31 cellular contexts compared by ENCODE assay signal in the genomic region with DNA sequence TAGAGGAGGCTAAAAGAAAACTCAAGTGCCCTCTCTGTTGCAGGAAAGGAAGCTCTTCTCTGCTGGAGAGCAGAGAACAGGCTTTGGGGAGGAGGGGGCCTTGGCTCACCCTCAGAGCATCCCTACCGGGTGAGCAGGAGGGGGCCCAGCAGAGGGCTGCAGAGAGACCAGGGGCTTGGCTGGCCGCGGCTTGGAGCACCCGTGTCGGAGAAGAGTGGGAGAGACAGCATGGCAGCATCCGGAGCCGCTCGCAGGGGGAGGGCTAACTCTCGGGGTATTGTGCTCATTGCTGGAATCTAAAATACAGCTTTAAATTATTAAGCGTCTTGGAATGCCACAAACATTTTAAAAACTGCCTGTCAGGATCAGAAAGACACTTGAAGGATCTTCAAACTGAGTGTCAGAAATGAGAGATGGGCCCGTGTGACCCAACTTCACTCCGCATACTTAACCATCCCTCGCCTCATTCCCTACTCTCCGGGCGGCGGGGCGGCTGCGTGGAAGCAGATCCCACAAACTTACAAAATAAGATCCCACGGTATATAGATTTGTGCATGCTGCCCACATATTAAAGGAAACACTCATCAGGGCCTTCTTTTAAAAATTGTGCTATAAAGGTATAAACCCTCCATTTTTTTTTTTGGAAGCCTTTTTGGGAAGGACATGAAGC.
"Had no signal": no experiment of that assay in that cellular context is flagged by ENCODE, and none has a peak within 500 bp of the region (broad histone marks: within the 10 kb centered on the region; RNA-seq: fewer than 3 reads in every experiment).

No MANE protein-coding gene starts in this region.

- H3K4me3 Mint-ChIP-seq: activated CD4-positive, alpha-beta memory T cell treated with anti-CD3 and anti-CD28 coated beads, Interleukin-2, amount 10 ng/mL, durations not matched to agents 7 days and 5 days; activated CD4-positive, alpha-beta T cell treated with anti-CD3 and anti-CD28 coated beads, Interleukin-2, amount 10 ng/mL, durations not matched to agents 7 days and 5 days; activated naive CD8-positive, alpha-beta T cell; activated T-cell treated with anti-CD3 and anti-CD28 coated beads, Interleukin-2, amount 50 U/mL, for 24 hours; activated T-cell treated with anti-CD3 and anti-CD28 coated beads, Interleukin-2, amount 50 U/mL, for 72 hours; central memory CD8-positive, alpha-beta T cell; dendritic cell treated with granulocyte-macrophage colony-stimulating factor and Interleukin-4, amounts not matched to agents 40 ng/mL and 50 ng/mL, for 4 days; endodermal cell; T-cell; T-helper 1 cell treated with Interleukin-12 subunit alpha and Interleukin-12 subunit beta and Interleukin-4 antibody, amounts not matched to agents 30 μg/mL and 1 μg/mL, for 36 hours; T-helper 2 cell treated with Interferon-gamma antibody and Interleukin-4, amounts not matched to agents 5 μg/mL and 100 μg/mL, for 36 hours had no signal

- H3K27me3 Mint-ChIP-seq: activated CD4-positive, alpha-beta memory T cell treated with anti-CD3 and anti-CD28 coated beads, Interleukin-2, amount 10 ng/mL, durations not matched to agents 7 days and 5 days; activated CD4-positive, alpha-beta T cell treated with anti-CD3 and anti-CD28 coated beads, Interleukin-2, amount 10 ng/mL, durations not matched to agents 7 days and 5 days; activated naive CD8-positive, alpha-beta T cell; activated T-cell treated with anti-CD3 and anti-CD28 coated beads, Interleukin-2, amount 50 U/mL, for 24 hours; central memory CD8-positive, alpha-beta T cell; dendritic cell treated with granulocyte-macrophage colony-stimulating factor and Interleukin-4, amounts not matched to agents 40 ng/mL and 50 ng/mL, for 4 days; T-cell had no signal

- H3K27ac Mint-ChIP-seq: activated CD4-positive, alpha-beta memory T cell treated with anti-CD3 and anti-CD28 coated beads, Interleukin-2, amount 10 ng/mL, durations not matched to agents 7 days and 5 days; activated CD4-positive, alpha-beta T cell treated with anti-CD3 and anti-CD28 coated beads, Interleukin-2, amount 10 ng/mL, durations not matched to agents 7 days and 5 days; activated naive CD8-positive, alpha-beta T cell; activated T-cell treated with anti-CD3 and anti-CD28 coated beads, Interleukin-2, amount 50 U/mL, for 24 hours; activated T-cell treated with anti-CD3 and anti-CD28 coated beads, Interleukin-2, amount 50 U/mL, for 72 hours; dendritic cell treated with granulocyte-macrophage colony-stimulating factor and Interleukin-4, amounts not matched to agents 40 ng/mL and 50 ng/mL, for 4 days; endodermal cell; T-cell; T-helper 1 cell treated with Interleukin-12 subunit alpha and Interleukin-12 subunit beta and Interleukin-4 antibody, amounts not matched to agents 30 μg/mL and 1 μg/mL, for 36 hours; T-helper 2 cell treated with Interferon-gamma antibody and Interleukin-4, amounts not matched to agents 5 μg/mL and 100 μg/mL, for 36 hours had no signal

- ATAC-seq: esophagus mucosa, T-cell had no signal

- H3K27me3 ChIP-seq: brain microvascular endothelial cell, dorsolateral prefrontal cortex had no signal

- H3K27ac ChIP-seq: brain microvascular endothelial cell, coronary artery, WERI-Rb-1 had no signal

- DNase-seq: activated CD4-positive, alpha-beta memory T cell treated with anti-CD3 and anti-CD28 coated beads, Interleukin-2, amount 10 ng/mL, durations not matched to agents 7 days and 5 days; activated CD4-positive, alpha-beta T cell treated with anti-CD3 and anti-CD28 coated beads for 1 hour; activated CD4-positive, alpha-beta T cell treated with anti-CD3 and anti-CD28 coated beads for 4 hours; activated CD4-positive, alpha-beta T cell treated with anti-CD3 and anti-CD28 coated beads, Interleukin-2, amount 10 ng/mL, durations not matched to agents 7 days and 5 days; activated CD4-positive, alpha-beta T cell treated with anti-CD3 and anti-CD28 coated beads, Interleukin-2, amount 50 U/mL, for 4 hours; activated CD4-positive, CD25-positive, alpha-beta regulatory T cell; activated CD8-positive, alpha-beta memory T cell treated with anti-CD3 and anti-CD28 coated beads, Interleukin-2, amount 50 U/mL, for 48 hours; activated gamma-delta T cell; activated naive CD4-positive, alpha-beta T cell; activated naive CD4-positive, alpha-beta T cell treated with anti-CD3 and anti-CD28 coated beads, Interleukin-2, amount 50 U/mL, for 16 hours; activated T-cell treated with anti-CD3 and anti-CD28 coated beads for 4 hours; activated T-cell treated with anti-CD3 and anti-CD28 coated beads, Interleukin-2, amount 50 U/mL, for 24 hours; activated T-cell treated with anti-CD3 and anti-CD28 coated beads, Interleukin-2, amount 50 U/mL, for 72 hours; amniotic stem cell; anterior cingulate cortex; brain microvascular endothelial cell; dorsolateral prefrontal cortex; effector memory CD4-positive, alpha-beta T cell; endodermal cell; foreskin fibroblast; SW 1271; T-cell; T1000; WERI-Rb-1 had no signal

- H3K36me3 ChIP-seq: brain microvascular endothelial cell, WERI-Rb-1 had no signal

- H3K4me1 Mint-ChIP-seq: activated CD4-positive, alpha-beta memory T cell treated with anti-CD3 and anti-CD28 coated beads, Interleukin-2, amount 10 ng/mL, durations not matched to agents 7 days and 5 days; activated CD4-positive, alpha-beta T cell treated with anti-CD3 and anti-CD28 coated beads, Interleukin-2, amount 10 ng/mL, durations not matched to agents 7 days and 5 days; central memory CD8-positive, alpha-beta T cell had no signal

- H3K4me3 ChIP-seq: coronary artery had no signal
